Comparison of ENCODE assay signal across 8 cellular contexts in genomic region chr14:24194186-24194872, GRCh38. TPM values are rescaled to one million over a fixed set of nuclear protein-coding genes. Genes with fewer than 3 reads are reported as not detected.
DNase-seq lines count a peak whose midpoint lies in the region; ATAC-seq and TF ChIP-seq lines count a peak whose summit lies in the region.

No MANE protein-coding gene starts in this region.

- H3K36me3 ChIP-seq in liver (ENCODE audit: control insufficient read depth in 4 of 4, insufficient read depth in 3 of 4, low read depth in 1 of 4, low read length in 3 of 4) (peaks cover 4 to 17% (median 10%) of the 10 kb centered on the region in 4 donors), thyroid gland (peaks cover 11 to 17% of the 10 kb centered on the region in 2 donors)

- H3K27me3 Mint-ChIP-seq in activated CD8-positive, alpha-beta memory T cell treated with anti-CD3 and anti-CD28 coated beads, Interleukin-2, amount 10 ng/mL, durations not matched to agents 7 days and 5 days: no peaks in the 10 kb centered on the region

- TF ChIP-seq RAD21 in liver (IDR thresholded peaks at IDR 0.05): no peak

- H3K9me3 Mint-ChIP-seq in activated CD8-positive, alpha-beta memory T cell treated with anti-CD3 and anti-CD28 coated beads, Interleukin-2, amount 10 ng/mL, durations not matched to agents 7 days and 5 days (ENCODE audit: low read depth): peaks cover 2% of the 10 kb centered on the region

- peaks cover 35% of the 10 kb centered on the region for H3K36me3 Mint-ChIP-seq in activated CD8-positive, alpha-beta memory T cell treated with anti-CD3 and anti-CD28 coated beads, Interleukin-2, amount 10 ng/mL, durations not matched to agents 7 days and 5 days

- ATAC-seq in activated CD8-positive, alpha-beta memory T cell treated with anti-CD3 and anti-CD28 coated beads, Interleukin-2, amount 10 ng/mL, durations not matched to agents 7 days and 5 days: no peak
- ATAC-seq in GM19463 (IDR thresholded peaks at IDR 0.05; ENCODE audit: unreplicated experiment): no peak

- DNase-seq in activated CD8-positive, alpha-beta memory T cell treated with anti-CD3 and anti-CD28 coated beads, Interleukin-2, amount 10 ng/mL, durations not matched to agents 7 days and 5 days: no peak
- DNase-seq in activated CD8-positive, alpha-beta memory T cell treated with anti-CD3 and anti-CD28 coated beads for 24 hours: no peak
- DNase-seq in thyroid gland: no peak
- DNase-seq in stimulated activated CD4-positive, alpha-beta T cell treated with anti-CD3 and anti-CD28 coated beads, Interleukin-4, amount 100 ng/mL, for 4 hours: no peak
- DNase-seq in HuH-7 (ENCODE audit: low spot score): no peak

- H3K4me3 ChIP-seq in liver (ENCODE audit: low read depth in 1 of 3, low read length in 3 of 3) (peak overlapping the region; percentile 79 to 94 (median 93)), thyroid gland (replicated peaks in 1 of 3) (peak overlapping the region in 2 of 3 donors; percentile 94 to 100)

- no peaks in the 10 kb centered on the region for H3K9me3 ChIP-seq in liver (ENCODE audit: control insufficient read depth in 4 of 4, low read length in 3 of 4)
- no peaks in the 10 kb centered on the region for H3K9me3 ChIP-seq in thyroid gland

- H3K4me1 Mint-ChIP-seq in activated CD8-positive, alpha-beta memory T cell treated with anti-CD3 and anti-CD28 coated beads, Interleukin-2, amount 10 ng/mL, durations not matched to agents 7 days and 5 days: peaks cover 60% of the 10 kb centered on the region

- TF ChIP-seq CTCF in liver (IDR thresholded peaks at IDR 0.05; ENCODE audit: low read depth, low read length, missing input control) (no peak), thyroid gland (IDR thresholded peaks at IDR 0.05) (no peak)

- H3K27ac Mint-ChIP-seq in activated CD8-positive, alpha-beta memory T cell treated with anti-CD3 and anti-CD28 coated beads, Interleukin-2, amount 10 ng/mL, durations not matched to agents 7 days and 5 days: peak overlapping the region; percentile 95

- H3K4me3 Mint-ChIP-seq in activated CD8-positive, alpha-beta memory T cell treated with anti-CD3 and anti-CD28 coated beads, Interleukin-2, amount 10 ng/mL, durations not matched to agents 7 days and 5 days: peak overlapping the region; percentile 89

- TF ChIP-seq POLR2A in thyroid gland (IDR thresholded peaks at IDR 0.05): no peak

- H3K4me1 ChIP-seq in liver (ENCODE audit: control insufficient read depth in 4 of 4, insufficient read depth in 4 of 4, low read length in 3 of 4) (peaks cover 0 to 29% (median 24%) of the 10 kb centered on the region in 4 donors), thyroid gland (peaks cover 17 to 31% of the 10 kb centered on the region in 2 donors)

- H3K27me3 ChIP-seq in liver (ENCODE audit: control insufficient read depth in 4 of 4, insufficient read depth in 4 of 4, low read length in 3 of 4) (no peaks in the 10 kb centered on the region), thyroid gland (no peaks in the 10 kb centered on the region)

- peak overlapping the region; percentile 42 for H3K27ac ChIP-seq in adipose tissue (ENCODE audit: low read depth, low read length)
- peak overlapping the region; percentile 99 for H3K27ac ChIP-seq in liver (ENCODE audit: low read depth in 1 of 2, low read length in 2 of 2)
- peak overlapping the region in 2 of 3 donors; percentile 94 to 98 for H3K27ac ChIP-seq in thyroid gland

- CTCF ChIA-PET in activated CD8-positive, alpha-beta memory T cell treated with anti-CD3 and anti-CD28 coated beads, Interleukin-2, amount 10 ng/mL, durations not matched to agents 7 days and 5 days (lab: Charles Lee): interaction anchor here (0.9 to 2.2 kb wide), 6 partner anchors 21 to 239 kb away, joined by 3 to 11 read pairs (median 4); partner anchors contain the start of genes KHNYN, MDP1 and TINF2

- peak overlapping the region; percentile 1 to 76 for H3K9ac ChIP-seq in liver (ENCODE audit: low read depth in 1 of 2, low read length in 2 of 2)

- WGBS in adipose tissue, 3 donors: 61 to 87% (median 81%) methylated on average over 7 of the region's 7 CpGs
- WGBS in liver: 90% methylated on average over 7 of the region's 7 CpGs
- 83 to 87% methylated on average over 7 of the region's 7 CpGs for WGBS in thyroid gland, 2 donors

- intact Hi-C loops in thyroid gland (cut with DNase I): no loop called here

TF ChIP-seq in liver, 16 proteins besides CTCF, POLR2A, EP300 and RAD21:
- TF ChIP-seq SP1 (IDR thresholded peaks at IDR 0.05) (no peak), YY1 (IDR thresholded peaks at IDR 0.05) (no peak), TAF1 (conservative IDR thresholded peaks at IDR 0.05) (no peak)
TF ChIP-seq in liver: peak in this region for 0.

RNA-seq across cellular contexts. Expression of gene TM9SF1, which starts 0.9 kb away (rescaled TPM):
- total RNA-seq in activated CD8-positive, alpha-beta memory T cell treated with anti-CD3 and anti-CD28 coated beads, Interleukin-2, amount 10 ng/mL, durations not matched to agents 7 days and 5 days: 10 to 100 TPM; 26.7 to 32.8 TPM
- polyA plus RNA-seq in adipose tissue (10 to 100 TPM; 13.6 to 44.0 (median 37.7) TPM), liver (10 to 100 TPM; 30.0 to 46.9 TPM)
- total RNA-seq in liver (10 to 100 TPM; 27.5 to 76.2 TPM), thyroid gland (100 to 1,000 TPM in 3 of 4 donors, 10 to 100 TPM in 1; 92.0 to 114 (median 107) TPM)

RNA-seq across cellular contexts. Expression of gene IPO4, which starts 5.7 kb away (rescaled TPM):
- 10 to 100 TPM; 32.4 to 54.9 TPM for total RNA-seq in activated CD8-positive, alpha-beta memory T cell treated with anti-CD3 and anti-CD28 coated beads, Interleukin-2, amount 10 ng/mL, durations not matched to agents 7 days and 5 days
- polyA plus RNA-seq in adipose tissue: 10 to 100 TPM; 11.7 to 36.1 (median 26.7) TPM
- 10 to 100 TPM; 16.3 to 29.8 TPM for total RNA-seq in liver
- polyA plus RNA-seq in liver: 10 to 100 TPM; 13.6 to 32.9 TPM
- total RNA-seq in thyroid gland: 10 to 100 TPM; 28.1 to 49.0 (median 31.3) TPM

RNA-seq across cellular contexts. Expression of gene TSSK4, which starts 11.2 kb away (rescaled TPM):
- under 1 TPM in 1 of 2 experiments, not detected in 1; 0.42 TPM for total RNA-seq in activated CD8-positive, alpha-beta memory T cell treated with anti-CD3 and anti-CD28 coated beads, Interleukin-2, amount 10 ng/mL, durations not matched to agents 7 days and 5 days
- under 1 TPM in 2 of 3 donors, not detected in 1; 0.05 to 0.06 TPM for polyA plus RNA-seq in adipose tissue
- total RNA-seq in liver: under 1 TPM in 1 of 2 donors, not detected in 1; 0.33 TPM
- under 1 TPM in 1 of 2 donors, not detected in 1; 0.25 TPM for polyA plus RNA-seq in liver
- total RNA-seq in thyroid gland: not detected

RNA-seq across cellular contexts. Expression of gene CHMP4A, which starts 19.0 kb away (rescaled TPM):
- total RNA-seq in activated CD8-positive, alpha-beta memory T cell treated with anti-CD3 and anti-CD28 coated beads, Interleukin-2, amount 10 ng/mL, durations not matched to agents 7 days and 5 days: 10 to 100 TPM; 80.5 to 82.5 TPM
- 100 to 1,000 TPM in 1 of 3 donors, 10 to 100 TPM in 2; 59.6 to 108 (median 85.4) TPM for polyA plus RNA-seq in adipose tissue
- total RNA-seq in liver: 10 to 100 TPM; 14.6 to 19.6 TPM
- 10 to 100 TPM; 36.3 to 38.7 TPM for polyA plus RNA-seq in liver
- total RNA-seq in thyroid gland: 10 to 100 TPM; 26.5 to 60.2 (median 46.2) TPM

RNA-seq across cellular contexts. Expression of gene MDP1, which starts 21.5 kb away (rescaled TPM):
- total RNA-seq in activated CD8-positive, alpha-beta memory T cell treated with anti-CD3 and anti-CD28 coated beads, Interleukin-2, amount 10 ng/mL, durations not matched to agents 7 days and 5 days: 10 to 100 TPM; 11.4 to 16.9 TPM
- polyA plus RNA-seq in adipose tissue: 10 to 100 TPM; 17.7 to 47.6 (median 21.9) TPM
- total RNA-seq in liver: 1 to 10 TPM; 3.2 to 6.6 TPM
- 10 to 100 TPM in 1 of 2 donors, 1 to 10 TPM in 1; 7.4 to 13.4 TPM for polyA plus RNA-seq in liver
- total RNA-seq in thyroid gland: 10 to 100 TPM; 13.1 to 55.9 (median 25.4) TPM

Comparison
In these comparisons a context has a peak if more than half of its experiments do, and no peak if none do; other contexts are left out.
1. H3K27ac ChIP-seq: peak in every context shown above with its lines; median percentile 99 in liver; 96 in thyroid gland; 42 in adipose tissue.